24 cellular contexts compared by ENCODE assay signal in the genomic region with DNA sequence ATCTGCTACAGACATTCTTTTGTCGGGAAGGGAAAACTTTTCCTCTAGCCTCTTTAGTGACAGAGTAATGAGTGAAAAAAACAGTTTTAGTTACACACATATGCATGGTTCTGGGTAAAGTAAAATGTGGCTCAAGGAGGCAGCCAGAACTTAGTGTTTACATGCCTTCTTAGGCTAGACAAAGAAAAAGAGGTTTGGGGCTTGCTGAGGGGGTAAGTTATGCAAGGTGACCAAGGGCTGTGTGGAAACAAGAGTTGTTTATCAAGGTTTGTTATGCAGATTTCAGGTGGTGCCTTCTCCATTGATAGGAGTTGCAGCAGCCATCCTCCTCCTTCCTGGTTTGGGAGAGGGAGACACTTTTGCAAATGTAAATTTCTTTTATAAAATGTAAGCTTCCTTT.
DNase-seq lines count a peak whose midpoint lies in the region; ATAC-seq and TF ChIP-seq lines count a peak whose summit lies in the region.
"Had no signal": no experiment of that assay in that cellular context is flagged by ENCODE, and none has a peak within 500 bp of the region (broad histone marks: within the 10 kb centered on the region; RNA-seq: fewer than 3 reads in every experiment).

No MANE protein-coding gene starts in this region.

- no peaks in the 10 kb centered on the region for H3K79me1 ChIP-seq in neuronal stem cell (ENCODE audit: low read depth, low read length)

- H3K9me3 Mint-ChIP-seq in endodermal cell, result no peaks in the 10 kb centered on the region
- H3K9me3 Mint-ChIP-seq: CD4-positive, alpha-beta T cell had no signal

- peak; percentile 76 for DNase-seq in endodermal cell
- no peak for DNase-seq in left colon
- no peak for DNase-seq in Kasumi-1 (lab: John Stamatoyannopoulos, UW)
- no peak for DNase-seq in neuronal stem cell (ENCODE audit: low spot score)
- no peak for DNase-seq in NCI-H345 (lab: John Stamatoyannopoulos, UW)
- DNase-seq: Caco-2; CD4-positive, alpha-beta T cell; DMS 273 treated with DMSO at 0.1 percent for 48 hours; DMS79 treated with DMSO at 0.1 percent for 48 hours; GM23248; MM.1S; NCI-H1048; NCI-H1417 treated with DMSO at 0.1 percent for 48 hours; NCI-H187; NCI-H510A; NCI-H748 treated with DMSO at 0.1 percent for 48 hours; SIG-M5; SK-N-SH had no signal

- H3K9ac ChIP-seq in HUES6 (ENCODE audit: low read length), result peak overlapping the region; percentile 84
- H3K9ac ChIP-seq in endodermal cell (ENCODE audit: extremely low read depth, low read length, poor library complexity, severe bottlenecking), result no peak overlapping the region
- peak overlapping the region; percentile 74 for H3K9ac ChIP-seq in iPS-20b (ENCODE audit: low read depth, low read length)
- H3K9ac ChIP-seq in neuronal stem cell (ENCODE audit: low read depth, low read length, poor library complexity), result no peak overlapping the region
- H3K9ac ChIP-seq: BLaER1, GM23248, SK-N-SH had no signal

- H3K27me3 Mint-ChIP-seq in endodermal cell (ENCODE audit: insufficient read depth), result no peaks in the 10 kb centered on the region

- no peak overlapping the region for H4K91ac ChIP-seq in neuronal stem cell (ENCODE audit: low read depth, low read length, poor library complexity)

- H3K27ac Mint-ChIP-seq in endodermal cell, result peak overlapping the region; percentile 93
- H3K27ac Mint-ChIP-seq: CD4-positive, alpha-beta T cell had no signal

- H3K27me3 ChIP-seq in HUES6 (ENCODE audit: control insufficient read depth, insufficient read depth, low read length) (no peaks in the 10 kb centered on the region), endodermal cell (ENCODE audit: control insufficient read depth, insufficient read depth, low read length, poor library complexity, severe bottlenecking) (no peaks in the 10 kb centered on the region), iPS-20b (ENCODE audit: insufficient read depth, low read length) (no peaks in the 10 kb centered on the region), neuronal stem cell (ENCODE audit: control insufficient read depth in 3 of 3, insufficient read depth in 3 of 3, low read depth in 1 of 3, low read length in 3 of 3) (no peaks in the 10 kb centered on the region)
- H3K27me3 ChIP-seq: BLaER1 had no signal

- H3K27ac ChIP-seq in HUES6 (ENCODE audit: low read depth, low read length) (peak overlapping the region; percentile 98), endodermal cell (ENCODE audit: low read depth, low read length) (no peak overlapping the region), iPS-20b (ENCODE audit: low read length) (peak overlapping the region; percentile 98), neuronal stem cell (replicated peaks; ENCODE audit: low read length) (no peak overlapping the region)
- H3K27ac ChIP-seq: BLaER1, GM23248 had no signal

- no peak overlapping the region for H2BK15ac ChIP-seq in neuronal stem cell (ENCODE audit: low read length)

- H2BK120ac ChIP-seq in neuronal stem cell (ENCODE audit: low read depth, low read length), result no peak overlapping the region

- H3K9me3 ChIP-seq in HUES6 (ENCODE audit: control insufficient read depth, insufficient read depth, low read depth, low read length), result no peaks in the 10 kb centered on the region
- no peaks in the 10 kb centered on the region for H3K9me3 ChIP-seq in endodermal cell (ENCODE audit: control insufficient read depth, low read length)
- H3K9me3 ChIP-seq in iPS-20b (ENCODE audit: insufficient read depth, low read depth, low read length), result no peaks in the 10 kb centered on the region
- no peaks in the 10 kb centered on the region for H3K9me3 ChIP-seq in neuronal stem cell (replicated peaks in 1 of 2; ENCODE audit: control insufficient read depth in 2 of 2, insufficient read depth in 1 of 2, low read depth in 1 of 2, low read length in 2 of 2)
- H3K9me3 ChIP-seq: BLaER1, SK-N-SH had no signal

- 50 to 65% methylated on average over 1 of the region's 1 CpG for WGBS in endodermal cell (ENCODE audit: insufficient coverage in 1 of 2, insufficient read length in 1 of 2), 2 experiments
- WGBS in neuronal stem cell (ENCODE audit: extremely low coverage in 2 of 2, insufficient read length in 2 of 2, insufficient replicate concordance in 1 of 2), 2 donors, result no CpG with 5 or more reads among the region's 1 CpG

- H2BK5ac ChIP-seq in neuronal stem cell (ENCODE audit: low read length), result no peak overlapping the region

- H3K4me2 ChIP-seq in neuronal stem cell (ENCODE audit: insufficient read depth, low read length, poor library complexity, severe bottlenecking), result no peak overlapping the region
- H3K4me2 ChIP-seq: BLaER1, SK-N-SH had no signal

- peaks cover 36% of the 10 kb centered on the region for H3K4me1 ChIP-seq in HUES6 (ENCODE audit: control insufficient read depth, insufficient read depth, low read length)
- no peaks in the 10 kb centered on the region for H3K4me1 ChIP-seq in endodermal cell (ENCODE audit: control insufficient read depth, insufficient read depth, low read length)
- peaks cover 32% of the 10 kb centered on the region for H3K4me1 ChIP-seq in iPS-20b (ENCODE audit: insufficient read depth, low read length)
- peaks cover 0 to 4% of the 10 kb centered on the region in 2 donors for H3K4me1 ChIP-seq in neuronal stem cell (ENCODE audit: control insufficient read depth in 2 of 2, insufficient read depth in 1 of 2, low read depth in 1 of 2, low read length in 2 of 2)
- H3K4me1 ChIP-seq: BLaER1 had no signal

- no peak overlapping the region for H3K23ac ChIP-seq in neuronal stem cell (ENCODE audit: low read depth, low read length, poor library complexity)

- no peak overlapping the region for H2BK12ac ChIP-seq in neuronal stem cell (ENCODE audit: low read length)

- H3K36me3 ChIP-seq in HUES6 (ENCODE audit: control insufficient read depth, insufficient read depth, low read length) (no peaks in the 10 kb centered on the region), endodermal cell (ENCODE audit: control insufficient read depth, insufficient read depth, low read length) (no peaks in the 10 kb centered on the region), iPS-20b (ENCODE audit: insufficient read depth, low read depth, low read length) (no peaks in the 10 kb centered on the region), neuronal stem cell (replicated peaks in 1 of 2; ENCODE audit: control insufficient read depth in 2 of 2, insufficient read depth in 2 of 2, low read length in 2 of 2) (no peaks in the 10 kb centered on the region)
- H3K36me3 ChIP-seq: BLaER1 had no signal

- ATAC-seq in left colon, result no peak
- ATAC-seq: GM12878, HepG2, K562 had no signal

- no peak overlapping the region for H2AFZ ChIP-seq in neuronal stem cell (ENCODE audit: low read length)
- H2AFZ ChIP-seq: GM23248 had no signal

- H3K4me3 Mint-ChIP-seq in endodermal cell, result no peak overlapping the region
- H3K4me3 Mint-ChIP-seq: CD4-positive, alpha-beta T cell had no signal

- H3K4me3 ChIP-seq in HUES6 (ENCODE audit: low read depth, low read length), result peak overlapping the region; percentile 30
- H3K4me3 ChIP-seq in endodermal cell (ENCODE audit: low read length), result no peak overlapping the region
- H3K4me3 ChIP-seq in iPS-20b (ENCODE audit: low read length), result peak overlapping the region; percentile 48; the same call in 1 of the 2 replicates
- H3K4me3 ChIP-seq in neuronal stem cell (ENCODE audit: low read length in 2 of 2), result no peak overlapping the region
- H3K4me3 ChIP-seq: BLaER1, GM12878, GM23248, K562 had no signal

- no peak overlapping the region for H3K4ac ChIP-seq in neuronal stem cell (ENCODE audit: low read length)

- H3K18ac ChIP-seq in neuronal stem cell (ENCODE audit: low read length), result no peak overlapping the region

- H3K36me3 Mint-ChIP-seq in endodermal cell (ENCODE audit: low read depth), result no peaks in the 10 kb centered on the region

- no peak overlapping the region for H3K14ac ChIP-seq in neuronal stem cell (ENCODE audit: low read length)

- H4K8ac ChIP-seq in neuronal stem cell (ENCODE audit: low read depth, low read length), result no peak overlapping the region

- no peak for TF ChIP-seq CTCF in endodermal cell (conservative IDR thresholded peaks at IDR 0.05)

- peaks cover 24% of the 10 kb centered on the region for H3K4me1 Mint-ChIP-seq in endodermal cell

- no peak overlapping the region for H2AK5ac ChIP-seq in neuronal stem cell (ENCODE audit: low read depth, low read length)

- intact Hi-C loops in left colon (cut with DNase I, micrococcal nuclease), result no loop called here

Comparison
In these comparisons a context has a peak if more than half of its experiments do, and no peak if none do; other contexts are left out.
1. H3K27ac ChIP-seq: peak in HUES6 (single experiment) and iPS-20b (single experiment); none in endodermal cell (single experiment) and neuronal stem cell (single experiment).
2. H3K4me3 ChIP-seq: peak in HUES6 (single experiment) and iPS-20b (single experiment); none in endodermal cell (single experiment) and neuronal stem cell (0 of 2).
3. H3K9ac ChIP-seq: peak in HUES6 (single experiment) and iPS-20b (single experiment); none in endodermal cell (single experiment) and neuronal stem cell (single experiment).